21 cellular contexts compared by ENCODE assay signal in the genomic region with DNA sequence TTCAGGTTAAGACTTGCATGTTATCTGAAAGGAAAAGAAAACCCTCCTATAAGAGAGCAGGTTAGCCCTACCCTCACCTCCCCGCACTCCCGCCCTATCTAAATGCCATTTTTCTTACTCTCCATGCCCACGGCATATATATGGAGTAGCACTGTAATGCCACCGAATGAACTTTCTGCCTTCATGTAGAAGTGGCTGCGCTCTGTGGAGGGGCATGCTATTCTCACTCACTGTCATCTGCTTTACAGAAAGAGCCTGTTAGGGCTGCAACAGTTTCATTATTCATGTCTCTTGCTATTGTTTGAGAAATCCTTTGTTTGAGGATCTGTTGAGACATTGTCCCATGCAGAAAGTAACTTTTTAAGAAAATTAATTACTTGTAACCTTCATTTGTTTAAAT.
A peak's percentile ranks its signal among the peaks of the same experiment; 100 is the strongest.
DNase-seq lines count a peak whose midpoint lies in the region; ATAC-seq and TF ChIP-seq lines count a peak whose summit lies in the region.
"Had no signal": no experiment of that assay in that cellular context is flagged by ENCODE, and none has a peak within 500 bp of the region (broad histone marks: within the 10 kb centered on the region; RNA-seq: fewer than 3 reads in every experiment).

No MANE protein-coding gene starts in this region.

- peaks cover 6% of the 10 kb centered on the region for H3K27me3 Mint-ChIP-seq in brain
- no peaks in the 10 kb centered on the region for H3K27me3 Mint-ChIP-seq in nephron (ENCODE audit: low read depth)
- H3K27me3 Mint-ChIP-seq in type B pancreatic cell: peaks cover 3% of the 10 kb centered on the region

- H3K4me1 Mint-ChIP-seq in brain: peaks cover 58% of the 10 kb centered on the region
- H3K4me1 Mint-ChIP-seq in nephron: peaks cover 45% of the 10 kb centered on the region
- peaks cover 50% of the 10 kb centered on the region for H3K4me1 Mint-ChIP-seq in type B pancreatic cell (ENCODE audit: unreplicated experiment)
- H3K4me1 Mint-ChIP-seq: CD8-positive, alpha-beta memory T cell had no signal

- H3K4me1 ChIP-seq in gastroesophageal sphincter (peaks cover 0 to 16% (median 0%) of the 10 kb centered on the region in 3 donors), thyroid gland (no peaks in the 10 kb centered on the region)

- H3K36me3 ChIP-seq in gastroesophageal sphincter (no peaks in the 10 kb centered on the region), thyroid gland (no peaks in the 10 kb centered on the region)
- H3K36me3 ChIP-seq: MG63 had no signal

- intact Hi-C loops in thyroid gland (cut with DNase I): no loop called here

- no peak for ATAC-seq in gastroesophageal sphincter
- ATAC-seq: HepG2, K562, Panc1, SK-N-SH treated with all-trans-retinoic acid at 6 μM for 48 hours had no signal

- TF ChIP-seq POLR2A in gastroesophageal sphincter (IDR thresholded peaks at IDR 0.05) (no peak), thyroid gland (IDR thresholded peaks at IDR 0.05) (no peak)

- DNase-seq in NCI-H1694 (lab: John Stamatoyannopoulos, UW) (peak; percentile 40), NCI-H1694 treated with DMSO at 0.1 percent for 48 hours (lab: John Stamatoyannopoulos, UW) (no peak), type B pancreatic cell (ENCODE audit: extremely low spot score, unreplicated experiment) (no peak), thyroid gland (no peak), NCI-H774 (lab: John Stamatoyannopoulos, UW) (no peak)
- DNase-seq: Calu3; CD8-positive, alpha-beta memory T cell; DMS53; GDM1; H7; MG63; NCI-H1417 treated with DMSO at 0.1 percent for 48 hours; NCI-H446 treated with DMSO at 0.1 percent for 48 hours had no signal

- peaks cover 0 to 4% (median 4%) of the 10 kb centered on the region in 5 experiments for H3K9me3 Mint-ChIP-seq in brain
- H3K9me3 Mint-ChIP-seq in nephron: no peaks in the 10 kb centered on the region
- H3K9me3 Mint-ChIP-seq in type B pancreatic cell: no peaks in the 10 kb centered on the region

- H3K27ac Mint-ChIP-seq in brain (peak overlapping the region; percentile 64 to 87 (median 76)), nephron (peak overlapping the region in 2 of 3 experiments; percentile 14 to 49), type B pancreatic cell (peak overlapping the region; percentile 24)
- H3K27ac Mint-ChIP-seq: CD8-positive, alpha-beta memory T cell had no signal

- H3K27ac ChIP-seq in gastroesophageal sphincter (no peak overlapping the region), thyroid gland (no peak overlapping the region)
- H3K27ac ChIP-seq: C4-2B had no signal

- H3K36me3 Mint-ChIP-seq in brain: no peaks in the 10 kb centered on the region
- no peaks in the 10 kb centered on the region for H3K36me3 Mint-ChIP-seq in nephron (ENCODE audit: low read depth)
- H3K36me3 Mint-ChIP-seq in type B pancreatic cell: no peaks in the 10 kb centered on the region
- H3K36me3 Mint-ChIP-seq: CD8-positive, alpha-beta memory T cell had no signal

- no peak for TF ChIP-seq EP300 in gastroesophageal sphincter (IDR thresholded peaks at IDR 0.05)

- WGBS in gastroesophageal sphincter (ENCODE audit: low coverage in 1 of 2), 2 donors: 84 to 86% methylated on average over 5 of the region's 5 CpGs
- WGBS in thyroid gland, 2 donors: 87 to 90% methylated on average over 5 of the region's 5 CpGs

- H3K4me3 Mint-ChIP-seq in brain (peak overlapping the region; percentile 7 to 76 (median 40)), nephron (no peak overlapping the region), type B pancreatic cell (peak overlapping the region; percentile 13)
- H3K4me3 Mint-ChIP-seq: CD8-positive, alpha-beta memory T cell had no signal

- H3K4me3 ChIP-seq in gastroesophageal sphincter (no peak overlapping the region), thyroid gland (replicated peaks in 1 of 3) (no peak overlapping the region)
- H3K4me3 ChIP-seq: K562 had no signal

- H3K27me3 ChIP-seq in gastroesophageal sphincter (no peaks in the 10 kb centered on the region), thyroid gland (no peaks in the 10 kb centered on the region)
- H3K27me3 ChIP-seq: MG63 had no signal

- H3K9me3 ChIP-seq in gastroesophageal sphincter: no peaks in the 10 kb centered on the region
- no peaks in the 10 kb centered on the region for H3K9me3 ChIP-seq in thyroid gland
- H3K9me3 ChIP-seq: MG63 had no signal

- TF ChIP-seq CTCF in brain (conservative IDR thresholded peaks at IDR 0.05) (no peak), nephron (IDR thresholded peaks at IDR 0.05; ENCODE audit: unreplicated experiment in 3 of 3) (no peak), type B pancreatic cell (conservative IDR thresholded peaks at IDR 0.05) (no peak), gastroesophageal sphincter (IDR thresholded peaks at IDR 0.05) (no peak), thyroid gland (IDR thresholded peaks at IDR 0.05) (no peak)

Comparison
In these comparisons a context has a peak if more than half of its experiments do, and no peak if none do; other contexts are left out.
1. H3K27ac Mint-ChIP-seq: peak in every context shown above with its lines; median percentile 76 in brain; 32 in nephron; 24 in type B pancreatic cell.
2. H3K4me3 Mint-ChIP-seq: peak in brain (5 of 5) and type B pancreatic cell (single experiment); none in nephron (0 of 3).